Comparison of ENCODE assay signal across 34 cellular contexts in genomic region chr2:3966470-3966869, GRCh38.
"Had no signal": no experiment of that assay in that cellular context is flagged by ENCODE, and none has a peak within 500 bp of the region (broad histone marks: within the 10 kb centered on the region; RNA-seq: fewer than 3 reads in every experiment).

No MANE protein-coding gene starts in this region.

- H3K4me3 Mint-ChIP-seq: activated B cell treated with CpG ODN at 0.5 μM for 24 hours; activated CD4-positive, alpha-beta memory T cell treated with anti-CD3 and anti-CD28 coated beads for 36 hours; activated CD4-positive, alpha-beta T cell treated with anti-CD3 and anti-CD28 coated beads, Interleukin-2, amount 10 ng/mL, durations not matched to agents 24 days and 14 days; activated CD8-positive, alpha-beta T cell treated with anti-CD3 and anti-CD28 coated beads for 36 hours; activated naive CD4-positive, alpha-beta T cell treated with anti-CD3 and anti-CD28 coated beads for 36 hours; activated naive CD8-positive, alpha-beta T cell treated with anti-CD3 and anti-CD28 coated beads for 36 hours; activated T-cell treated with anti-CD3 and anti-CD28 coated beads, Interleukin-2, amount 50 U/mL, for 4 hours; activated T-cell treated with anti-CD3 and anti-CD28 coated beads, Interleukin-2, amount 50 U/mL, for 72 hours; activated T-helper 1 cell treated with anti-CD3 and anti-CD28 coated beads, Interleukin-12 subunit alpha, Interleukin-12 subunit beta, Interleukin-2, Interleukin-4 antibody, amounts not matched to agents 30 ng/mL and 10 ng/mL and 1 ng/mL, durations not matched to agents 14 hours and 24 hours and 36 hours; activated T-helper 17 cell treated with anti-CD3 and anti-CD28 coated beads, Interleukin-2, amount 50 U/mL, for 72 hours; T-helper 1 cell treated with Interleukin-12 subunit alpha and Interleukin-12 subunit beta and Interleukin-4 antibody, amounts not matched to agents 30 μg/mL and 1 μg/mL, for 36 hours; T-helper 2 cell treated with Interferon-gamma antibody and Interleukin-4, amounts not matched to agents 5 μg/mL and 100 μg/mL, for 36 hours had no signal

- H3K27ac ChIP-seq: adrenal gland, body of pancreas, brain microvascular endothelial cell, breast epithelium, VCaP had no signal

- H3K27ac Mint-ChIP-seq: activated B cell treated with CpG ODN at 0.5 μM for 24 hours; activated CD4-positive, alpha-beta memory T cell treated with anti-CD3 and anti-CD28 coated beads for 36 hours; activated CD4-positive, alpha-beta T cell treated with anti-CD3 and anti-CD28 coated beads, Interleukin-2, amount 10 ng/mL, durations not matched to agents 24 days and 14 days; activated CD8-positive, alpha-beta T cell treated with anti-CD3 and anti-CD28 coated beads for 36 hours; activated naive CD4-positive, alpha-beta T cell treated with anti-CD3 and anti-CD28 coated beads for 36 hours; activated naive CD4-positive, alpha-beta T cell treated with anti-CD3 and anti-CD28 coated beads, Interleukin-2, amount 50 U/mL, for 72 hours; activated naive CD8-positive, alpha-beta T cell treated with anti-CD3 and anti-CD28 coated beads for 36 hours; activated T-cell treated with anti-CD3 and anti-CD28 coated beads, Interleukin-2, amount 50 U/mL, for 72 hours; activated T-helper 1 cell treated with anti-CD3 and anti-CD28 coated beads, Interleukin-12 subunit alpha, Interleukin-12 subunit beta, Interleukin-2, Interleukin-4 antibody, amounts not matched to agents 30 ng/mL and 10 ng/mL and 1 ng/mL, durations not matched to agents 14 hours and 24 hours and 36 hours; activated T-helper 17 cell treated with anti-CD3 and anti-CD28 coated beads, Interleukin-2, amount 50 U/mL, for 72 hours; T-helper 1 cell treated with Interleukin-12 subunit alpha and Interleukin-12 subunit beta and Interleukin-4 antibody, amounts not matched to agents 30 μg/mL and 1 μg/mL, for 36 hours; T-helper 2 cell treated with Interferon-gamma antibody and Interleukin-4, amounts not matched to agents 5 μg/mL and 100 μg/mL, for 36 hours had no signal

- ATAC-seq: activated CD8-positive, alpha-beta T cell treated with anti-CD3 and anti-CD28 coated beads for 36 hours; activated naive CD4-positive, alpha-beta T cell treated with anti-CD3 and anti-CD28 coated beads, Interleukin-2, amount 50 U/mL, for 72 hours; activated T-cell treated with anti-CD3 and anti-CD28 coated beads, Interleukin-2, amount 50 U/mL, for 4 hours; activated T-cell treated with anti-CD3 and anti-CD28 coated beads, Interleukin-2, amount 50 U/mL, for 72 hours; activated T-helper 17 cell treated with anti-CD3 and anti-CD28 coated beads, Interleukin-2, amount 50 U/mL, for 72 hours; body of pancreas had no signal

- H3K4me1 Mint-ChIP-seq: activated B cell treated with CpG ODN at 0.5 μM for 24 hours; activated CD4-positive, alpha-beta T cell treated with anti-CD3 and anti-CD28 coated beads, Interleukin-2, amount 10 ng/mL, durations not matched to agents 24 days and 14 days; activated naive CD8-positive, alpha-beta T cell treated with anti-CD3 and anti-CD28 coated beads for 36 hours; activated T-helper 17 cell treated with anti-CD3 and anti-CD28 coated beads, Interleukin-2, amount 50 U/mL, for 72 hours had no signal

- H3K4me3 ChIP-seq: adrenal gland, body of pancreas, breast epithelium had no signal

- H3K27me3 ChIP-seq: brain microvascular endothelial cell had no signal

- H3K27me3 Mint-ChIP-seq: activated B cell treated with CpG ODN at 0.5 μM for 24 hours; activated CD4-positive, alpha-beta memory T cell treated with anti-CD3 and anti-CD28 coated beads for 36 hours; activated CD4-positive, alpha-beta T cell treated with anti-CD3 and anti-CD28 coated beads, Interleukin-2, amount 10 ng/mL, durations not matched to agents 24 days and 14 days; activated CD8-positive, alpha-beta T cell treated with anti-CD3 and anti-CD28 coated beads for 36 hours; activated naive CD8-positive, alpha-beta T cell treated with anti-CD3 and anti-CD28 coated beads for 36 hours; activated T-helper 17 cell treated with anti-CD3 and anti-CD28 coated beads, Interleukin-2, amount 50 U/mL, for 72 hours had no signal

- H3K9me3 Mint-ChIP-seq: activated CD4-positive, alpha-beta memory T cell treated with anti-CD3 and anti-CD28 coated beads for 36 hours; activated CD4-positive, alpha-beta T cell treated with anti-CD3 and anti-CD28 coated beads, Interleukin-2, amount 10 ng/mL, durations not matched to agents 24 days and 14 days; activated CD8-positive, alpha-beta T cell treated with anti-CD3 and anti-CD28 coated beads for 36 hours; activated naive CD4-positive, alpha-beta T cell treated with anti-CD3 and anti-CD28 coated beads for 36 hours; activated naive CD8-positive, alpha-beta T cell treated with anti-CD3 and anti-CD28 coated beads for 36 hours; activated T-cell treated with anti-CD3 and anti-CD28 coated beads, Interleukin-2, amount 50 U/mL, for 4 hours; activated T-cell treated with anti-CD3 and anti-CD28 coated beads, Interleukin-2, amount 50 U/mL, for 72 hours; activated T-helper 1 cell treated with anti-CD3 and anti-CD28 coated beads, Interleukin-12 subunit alpha, Interleukin-12 subunit beta, Interleukin-2, Interleukin-4 antibody, amounts not matched to agents 30 ng/mL and 10 ng/mL and 1 ng/mL, durations not matched to agents 14 hours and 24 hours and 36 hours; activated T-helper 17 cell treated with anti-CD3 and anti-CD28 coated beads, Interleukin-2, amount 50 U/mL, for 72 hours; T-helper 1 cell treated with Interleukin-12 subunit alpha and Interleukin-12 subunit beta and Interleukin-4 antibody, amounts not matched to agents 30 μg/mL and 1 μg/mL, for 36 hours; T-helper 2 cell treated with Interferon-gamma antibody and Interleukin-4, amounts not matched to agents 5 μg/mL and 100 μg/mL, for 36 hours had no signal

- H3K9me3 ChIP-seq: adrenal gland, body of pancreas, breast epithelium had no signal

- H3K36me3 Mint-ChIP-seq: activated CD4-positive, alpha-beta memory T cell treated with anti-CD3 and anti-CD28 coated beads for 36 hours; activated naive CD4-positive, alpha-beta T cell treated with anti-CD3 and anti-CD28 coated beads, Interleukin-2, amount 50 U/mL, for 72 hours; activated naive CD8-positive, alpha-beta T cell treated with anti-CD3 and anti-CD28 coated beads for 36 hours had no signal

- DNase-seq: activated B cell treated with CpG ODN at 0.5 μM for 24 hours; activated CD4-positive, alpha-beta memory T cell treated with anti-CD3 and anti-CD28 coated beads for 36 hours; activated CD4-positive, alpha-beta T cell treated with anti-CD3 and anti-CD28 coated beads for 4 hours; activated CD4-positive, alpha-beta T cell treated with anti-CD3 and anti-CD28 coated beads, Interleukin-2, amount 10 ng/mL, durations not matched to agents 24 days and 14 days; activated CD4-positive, alpha-beta T cell treated with anti-CD3 and anti-CD28 coated beads, Interleukin-2, amount 50 U/mL, for 1 hour; activated CD4-positive, alpha-beta T cell treated with anti-CD3 and anti-CD28 coated beads, Interleukin-2, amount 50 U/mL, for 4 hours; activated CD4-positive, CD25-positive, alpha-beta regulatory T cell treated with anti-CD3 and anti-CD28 coated beads, Interleukin-2, amount 50 U/mL, for 72 hours; activated CD8-positive, alpha-beta memory T cell treated with anti-CD3 and anti-CD28 coated beads, Interleukin-2, amount 50 U/mL, for 4 hours; activated CD8-positive, alpha-beta T cell treated with anti-CD3 and anti-CD28 coated beads for 36 hours; activated effector memory CD4-positive, alpha-beta T cell treated with anti-CD3 and anti-CD28 coated beads, Interleukin-2, amount 50 U/mL, for 16 hours; activated gamma-delta T cell treated with Interleukin-2 at 50 U/mL for 16 hours; activated naive CD4-positive, alpha-beta T cell; activated naive CD4-positive, alpha-beta T cell treated with anti-CD3 and anti-CD28 coated beads for 36 hours; activated naive CD4-positive, alpha-beta T cell treated with anti-CD3 and anti-CD28 coated beads, Interleukin-2, amount 50 U/mL, for 16 hours; activated naive CD8-positive, alpha-beta T cell treated with anti-CD3 and anti-CD28 coated beads for 36 hours; activated T-cell treated with anti-CD3 and anti-CD28 coated beads for 4 hours; activated T-cell treated with anti-CD3 and anti-CD28 coated beads, Interleukin-2, amount 50 U/mL, for 1 hour; activated T-cell treated with anti-CD3 and anti-CD28 coated beads, Interleukin-2, amount 50 U/mL, for 4 hours; activated T-cell treated with anti-CD3 and anti-CD28 coated beads, Interleukin-2, amount 50 U/mL, for 72 hours; adrenal gland; amniotic stem cell; aorta; body of pancreas; brain microvascular endothelial cell; central memory CD4-positive, alpha-beta T cell; T-helper 2 cell; T-helper 9 cell had no signal

- H3K4me1 ChIP-seq: adrenal gland, body of pancreas, breast epithelium had no signal

- H3K36me3 ChIP-seq: adrenal gland, brain microvascular endothelial cell, breast epithelium had no signal
